Comparison of ENCODE assay signal across 12 cellular contexts in genomic region chr2:109164739-109165221, GRCh38. TPM values are rescaled to one million over a fixed set of nuclear protein-coding genes. Genes with fewer than 3 reads are reported as not detected.
DNase-seq lines count a peak whose midpoint lies in the region; ATAC-seq and TF ChIP-seq lines count a peak whose summit lies in the region.
"Had no signal": no experiment of that assay in that cellular context is flagged by ENCODE, and none has a peak within 500 bp of the region (broad histone marks: within the 10 kb centered on the region; RNA-seq: fewer than 3 reads in every experiment).

No MANE protein-coding gene starts in this region.

- H3K27ac Mint-ChIP-seq in mesothelial cell of epicardium: no peak overlapping the region

- DNase-seq in ELR (ENCODE audit: low read depth): peak; percentile 80
- no peak for DNase-seq in RWPE2 (ENCODE audit: low spot score)
- DNase-seq in fibroblast of the aortic adventitia (ENCODE audit: low read depth): peak; percentile 88
- DNase-seq in gastrocnemius medialis: no peak
- no peak for DNase-seq in DMS79 treated with DMSO at 0.1 percent for 48 hours (lab: John Stamatoyannopoulos, UW)
- no peak for DNase-seq in erythroblast (lab: John Stamatoyannopoulos, UW)
- DNase-seq in mesothelial cell of epicardium (ENCODE audit: low spot score in 2 of 2, unreplicated experiment in 2 of 2): no peak
- DNase-seq: activated naive CD4-positive, alpha-beta T cell treated with anti-CD3 and anti-CD28 coated beads, Interleukin-2, amount 50 U/mL, for 16 hours; hippocampal formation; NCI-H1048 had no signal

- no peaks in the 10 kb centered on the region for H3K9me3 ChIP-seq in RWPE2 (ENCODE audit: severe bottlenecking)
- no peaks in the 10 kb centered on the region for H3K9me3 ChIP-seq in gastrocnemius medialis
- H3K9me3 ChIP-seq: pancreas had no signal

- peaks cover 5% of the 10 kb centered on the region for H3K4me1 Mint-ChIP-seq in mesothelial cell of epicardium

- peaks cover 38% of the 10 kb centered on the region for H3K27me3 Mint-ChIP-seq in mesothelial cell of epicardium (ENCODE audit: low read depth)

- TF ChIP-seq CTCF in RWPE2 (IDR thresholded peaks at IDR 0.05; ENCODE audit: poor library complexity, severe bottlenecking) (no peak), fibroblast of the aortic adventitia (IDR thresholded peaks at IDR 0.05; ENCODE audit: insufficient read depth, low read length) (no peak), gastrocnemius medialis (IDR thresholded peaks at IDR 0.05 in 4 of 5, conservative IDR thresholded peaks at IDR 0.05 in 1 of 5) (no peak), mesothelial cell of epicardium (IDR thresholded peaks at IDR 0.05; ENCODE audit: unreplicated experiment) (no peak)

- peaks cover 13% of the 10 kb centered on the region for H3K4me1 ChIP-seq in RWPE2 (ENCODE audit: insufficient read depth, poor library complexity, severe bottlenecking)
- H3K4me1 ChIP-seq in gastrocnemius medialis: peaks cover 24 to 33% of the 10 kb centered on the region in 2 donors

- H3K36me3 Mint-ChIP-seq in mesothelial cell of epicardium: no peaks in the 10 kb centered on the region

- no peak for TF ChIP-seq POLR2A in gastrocnemius medialis (IDR thresholded peaks at IDR 0.05)
- TF ChIP-seq POLR2A in erythroblast (IDR thresholded peaks at IDR 0.05; ENCODE audit: low read length): no peak

- H3K36me3 ChIP-seq in RWPE2 (ENCODE audit: low read depth) (no peaks in the 10 kb centered on the region), gastrocnemius medialis (no peaks in the 10 kb centered on the region)
- H3K36me3 ChIP-seq: pancreas had no signal

- in situ Hi-C loops in gastrocnemius medialis (cut with MboI; ENCODE audit: low sequenced_read_pairs in 4 of 4): no loop called here

- ATAC-seq in RWPE2 (ENCODE audit: low read depth): peak; percentile 30; the same call in 1 of the 3 replicates
- ATAC-seq in gastrocnemius medialis: no peak
- ATAC-seq in GM18909 (IDR thresholded peaks at IDR 0.05; ENCODE audit: poor library complexity, unreplicated experiment): no peak

- no peak overlapping the region for H3K4me3 Mint-ChIP-seq in mesothelial cell of epicardium

- intact Hi-C loops in gastrocnemius medialis (cut with DNase I; ENCODE audit: low total_unique reads): no loop called here

- no peaks in the 10 kb centered on the region for H3K27me3 ChIP-seq in RWPE2 (ENCODE audit: insufficient read depth, poor library complexity, severe bottlenecking)
- no peaks in the 10 kb centered on the region for H3K27me3 ChIP-seq in gastrocnemius medialis
- H3K27me3 ChIP-seq: pancreas had no signal

- H3K27ac ChIP-seq in RWPE2 (ENCODE audit: poor library complexity, severe bottlenecking) (peak overlapping the region; percentile 19), gastrocnemius medialis (peak overlapping the region in 3 of 4 donors; percentile 14 to 50 (median 45))
- H3K27ac ChIP-seq: pancreas had no signal

- H3K4me3 ChIP-seq in RWPE2 (ENCODE audit: severe bottlenecking) (no peak overlapping the region), fibroblast of the aortic adventitia (ENCODE audit: low read depth, low read length) (no peak overlapping the region), gastrocnemius medialis (no peak overlapping the region)
- H3K4me3 ChIP-seq: pancreas had no signal

- peaks cover 10% of the 10 kb centered on the region for H3K9me3 Mint-ChIP-seq in mesothelial cell of epicardium

RNA-seq across cellular contexts. Expression of gene SH3RF3, which starts 35.8 kb away (rescaled TPM):
- total RNA-seq in fibroblast of the aortic adventitia (ENCODE audit: low replicate concordance) (2.1 and 8.4 TPM in 2 replicates), gastrocnemius medialis (1 to 10 TPM; 2.8 to 5.7 (median 3.0) TPM), mesothelial cell of epicardium (2.5 to 2.8 TPM (median 2.7 TPM) in 3 replicates)

Comparison
In these comparisons a context has a peak if more than half of its experiments do, and no peak if none do; other contexts are left out.
1. DNase-seq: peak in ELR (single experiment) and fibroblast of the aortic adventitia (single experiment); none in RWPE2 (single experiment), gastrocnemius medialis (0 of 2), DMS79 treated with DMSO at 0.1 percent for 48 hours (single experiment), erythroblast (0 of 2) and mesothelial cell of epicardium (0 of 2).